Comparison of ENCODE assay signal across 9 cellular contexts in genomic region chr6:24228681-24229255, GRCh38.
DNase-seq lines count a peak whose midpoint lies in the region; ATAC-seq, FAIRE-seq and TF ChIP-seq lines count a peak whose summit lies in the region.
"Had no signal": no experiment of that assay in that cellular context is flagged by ENCODE, and none has a peak within 500 bp of the region (broad histone marks: within the 10 kb centered on the region; RNA-seq: fewer than 3 reads in every experiment).

No MANE protein-coding gene starts in this region.

- peaks cover 11% of the 10 kb centered on the region for H3K4me1 ChIP-seq in adipocyte (ENCODE audit: control insufficient read depth, insufficient read depth, low read length)
- H3K4me1 ChIP-seq in neural progenitor cell: peaks cover 15% of the 10 kb centered on the region
- H3K4me1 ChIP-seq: vagina had no signal

- H3K36me3 ChIP-seq in adipocyte (ENCODE audit: control insufficient read depth, insufficient read depth, low read length, severe bottlenecking) (no peaks in the 10 kb centered on the region), neural progenitor cell (no peaks in the 10 kb centered on the region)
- H3K36me3 ChIP-seq: vagina had no signal

- H3K27me3 Mint-ChIP-seq in neural progenitor cell (ENCODE audit: insufficient read depth, low read depth) (no peaks in the 10 kb centered on the region), HFFc6 (ENCODE audit: insufficient read depth) (no peaks in the 10 kb centered on the region)

- H3K27me3 ChIP-seq in adipocyte (replicated peaks; ENCODE audit: control insufficient read depth, insufficient read depth, low read length): no peaks in the 10 kb centered on the region
- no peaks in the 10 kb centered on the region for H3K27me3 ChIP-seq in neural progenitor cell
- H3K27me3 ChIP-seq: vagina had no signal

- no peak overlapping the region for H3K27ac ChIP-seq in neural progenitor cell
- H3K27ac ChIP-seq: vagina had no signal

- H3K79me2 ChIP-seq in neural progenitor cell (ENCODE audit: low read depth): no peaks in the 10 kb centered on the region

- H3K4me1 Mint-ChIP-seq in neural progenitor cell (peaks cover 24% of the 10 kb centered on the region), HFFc6 (ENCODE audit: low read depth) (no peaks in the 10 kb centered on the region)

- DNase-seq in adipocyte (ENCODE audit: low read depth): peak; percentile 34
- DNase-seq in neural progenitor cell (ENCODE audit: low spot score): no peak
- no peak for DNase-seq in NCI-H2227 (lab: John Stamatoyannopoulos, UW; ENCODE audit: unreplicated experiment)
- no peak for DNase-seq in D721Med (ENCODE audit: insufficient read length, low spot score)
- DNase-seq in HFFc6: no peak

- H3F3A ChIP-seq in neural progenitor cell (ENCODE audit: low read depth): peaks cover 9% of the 10 kb centered on the region

- H3K9ac ChIP-seq in adipocyte (ENCODE audit: low read length): no peak overlapping the region
- no peak overlapping the region for H3K9ac ChIP-seq in neural progenitor cell

- H3K36me3 Mint-ChIP-seq in neural progenitor cell: no peaks in the 10 kb centered on the region
- H3K36me3 Mint-ChIP-seq in HFFc6 (ENCODE audit: low read depth): no peaks in the 10 kb centered on the region; the same call in 1 of the 2 replicates

- H3K27ac Mint-ChIP-seq in neural progenitor cell (no peak overlapping the region), HFFc6 (no peak overlapping the region)

- peak overlapping the region; percentile 48 for H2AFZ ChIP-seq in neural progenitor cell (replicated peaks)

- no peak for TF ChIP-seq CTCF in neural progenitor cell (IDR thresholded peaks at IDR 0.05)
- no peak for TF ChIP-seq CTCF in D721Med (IDR thresholded peaks at IDR 0.05; ENCODE audit: insufficient read depth, missing control alignments)
- no peak for TF ChIP-seq CTCF in HFFc6 (IDR thresholded peaks at IDR 0.05)

- no peak overlapping the region for H3K4me2 ChIP-seq in neural progenitor cell

- ATAC-seq in GM18502 (IDR thresholded peaks at IDR 0.05; ENCODE audit: poor library complexity, unreplicated experiment): peak; percentile 66
- ATAC-seq in HG03442 (IDR thresholded peaks at IDR 0.05; ENCODE audit: unreplicated experiment): peak; percentile 75
- no peak for ATAC-seq in GM18868 (IDR thresholded peaks at IDR 0.05; ENCODE audit: unreplicated experiment)

- H3K4me3 Mint-ChIP-seq in neural progenitor cell (no peak overlapping the region), HFFc6 (no peak overlapping the region)

- no peak for FAIRE-seq in D721Med (lab: Jason Lieb, UNC)

- H3K9me3 Mint-ChIP-seq in neural progenitor cell (no peaks in the 10 kb centered on the region), HFFc6 (peaks cover 48% of the 10 kb centered on the region)

- no peaks in the 10 kb centered on the region for H4K20me1 ChIP-seq in neural progenitor cell (ENCODE audit: low read depth)

- H3K9me3 ChIP-seq in adipocyte (ENCODE audit: control insufficient read depth, low read length) (no peaks in the 10 kb centered on the region), neural progenitor cell (ENCODE audit: low read depth) (no peaks in the 10 kb centered on the region)
- H3K9me3 ChIP-seq: vagina had no signal

- no peak overlapping the region for H3K4me3 ChIP-seq in adipocyte (ENCODE audit: low read length)
- H3K4me3 ChIP-seq in neural progenitor cell: no peak overlapping the region
- H3K4me3 ChIP-seq: vagina had no signal
